Comparison of ENCODE assay signal across 20 cellular contexts in the genomic region with DNA sequence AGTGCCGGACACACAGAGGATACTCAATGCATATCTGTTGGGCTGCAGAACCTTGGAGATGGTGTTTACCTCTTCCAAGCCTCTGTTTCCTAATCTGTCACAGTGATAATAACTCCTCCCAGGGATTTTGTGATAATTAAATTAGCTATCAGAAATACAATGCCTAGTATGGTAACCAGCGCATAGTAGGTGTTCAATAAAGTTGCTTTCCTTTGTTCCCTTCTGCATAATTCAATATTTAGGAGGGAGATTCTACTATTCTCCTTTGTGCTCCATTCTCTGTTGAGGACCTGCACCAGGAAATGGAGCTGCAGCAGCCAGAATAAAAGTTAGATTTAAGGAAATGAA. TPM values are rescaled to one million over a fixed set of nuclear protein-coding genes. Genes with fewer than 3 reads are reported as not detected.
DNase-seq lines count a peak whose midpoint lies in the region; ATAC-seq and TF ChIP-seq lines count a peak whose summit lies in the region.
"Had no signal": no experiment of that assay in that cellular context is flagged by ENCODE, and none has a peak within 500 bp of the region (broad histone marks: within the 10 kb centered on the region; RNA-seq: fewer than 3 reads in every experiment).

No MANE protein-coding gene starts in this region.

- no peaks in the 10 kb centered on the region for H3K79me2 ChIP-seq in osteoblast (ENCODE audit: insufficient read depth, low read length)

- no peak for ATAC-seq in right lobe of liver
- no peak for ATAC-seq in stimulated activated naive B cell treated with anti-CD40 and anti-IgM and Interleukin-4, amounts not matched to agents 10 μg/mL and 1 μg/mL and 100 μg/mL, for 72 hours (replicated peaks)
- ATAC-seq: activated T-cell treated with anti-CD3 and anti-CD28 coated beads, Interleukin-2, amount 50 U/mL, for 4 hours; stimulated activated effector memory CD8-positive, alpha-beta T cell treated with anti-CD3 and anti-CD28 coated beads, Interleukin-12 subunit alpha, Interleukin-12 subunit beta, amount 100 ng/mL, for 72 hours had no signal

- H3K4me2 ChIP-seq in osteoblast (ENCODE audit: insufficient read depth, low read length), result no peak overlapping the region

- H3K36me3 ChIP-seq in right lobe of liver (no peaks in the 10 kb centered on the region), testis (ENCODE audit: low read depth, missing control alignments) (no peaks in the 10 kb centered on the region), osteoblast (ENCODE audit: insufficient read depth, low read length) (no peaks in the 10 kb centered on the region)

- peak overlapping the region; percentile 98 to 100 (median 99) for H3K27ac Mint-ChIP-seq in CD14-positive monocyte
- H3K27ac Mint-ChIP-seq in stimulated activated naive B cell treated with anti-CD40 and anti-IgM and Interleukin-4, amounts not matched to agents 10 μg/mL and 1 μg/mL and 100 μg/mL, for 72 hours, result peak overlapping the region; percentile 65
- H3K27ac Mint-ChIP-seq: activated CD4-positive, alpha-beta T cell treated with anti-CD3 and anti-CD28 coated beads, Interleukin-2, amount 10 ng/mL, durations not matched to agents 7 days and 5 days; stimulated activated effector memory CD8-positive, alpha-beta T cell treated with anti-CD3 and anti-CD28 coated beads, Interleukin-12 subunit alpha, Interleukin-12 subunit beta, amount 100 ng/mL, for 72 hours; T-helper 2 cell treated with Interferon-gamma antibody and Interleukin-4, amounts not matched to agents 5 μg/mL and 100 μg/mL, for 36 hours had no signal

- in situ Hi-C loops in ACHN (cut with HindIII; ENCODE audit: low pct_ligation_motif_present, low pct_unique_long_range_greater_than_20kb, low sequenced_read_pairs), result no loop called here

- peaks cover 5 to 17% of the 10 kb centered on the region in 2 donors for H3K36me3 Mint-ChIP-seq in CD14-positive monocyte
- no peaks in the 10 kb centered on the region for H3K36me3 Mint-ChIP-seq in stimulated activated naive B cell treated with anti-CD40 and anti-IgM and Interleukin-4, amounts not matched to agents 10 μg/mL and 1 μg/mL and 100 μg/mL, for 72 hours
- H3K36me3 Mint-ChIP-seq: stimulated activated effector memory CD8-positive, alpha-beta T cell treated with anti-CD3 and anti-CD28 coated beads, Interleukin-12 subunit alpha, Interleukin-12 subunit beta, amount 100 ng/mL, for 72 hours had no signal

- intact Hi-C loops in CD14-positive monocyte (cut with micrococcal nuclease) (loop anchor here in 1 of 2 donors (2.0 kb wide), 1 partner anchor 21 kb away; the partner anchor contains the start of gene MRPS15), right lobe of liver (cut with DNase I) (no loop called here), testis (cut with DNase I; ENCODE audit: low total_unique reads) (no loop called here)

- H3K4me1 ChIP-seq in right lobe of liver (peaks cover 0 to 18% (median 9%) of the 10 kb centered on the region in 4 donors), testis (no peaks in the 10 kb centered on the region), osteoblast (ENCODE audit: insufficient read depth, low read length) (no peaks in the 10 kb centered on the region)

- H3K27me3 Mint-ChIP-seq in CD14-positive monocyte (ENCODE audit: low read depth in 3 of 3), result peaks cover 0 to 5% (median 0%) of the 10 kb centered on the region in 3 donors
- peaks cover 8 to 10% of the 10 kb centered on the region in 2 donors for H3K27me3 Mint-ChIP-seq in stimulated activated naive B cell treated with anti-CD40 and anti-IgM and Interleukin-4, amounts not matched to agents 10 μg/mL and 1 μg/mL and 100 μg/mL, for 72 hours

- TF ChIP-seq CTCF in CD14-positive monocyte (IDR thresholded peaks at IDR 0.05), result no peak
- no peak for TF ChIP-seq CTCF in right lobe of liver (IDR thresholded peaks at IDR 0.05)
- TF ChIP-seq CTCF in testis (IDR thresholded peaks at IDR 0.05), result no peak
- TF ChIP-seq CTCF in osteoblast (IDR thresholded peaks at IDR 0.05; ENCODE audit: extremely low read depth, low read depth, low read length), result no peak

- 88 to 95% (median 89%) methylated on average over 2 of the region's 2 CpGs for WGBS in adipose tissue, 3 donors
- 62% methylated on average over 2 of the region's 2 CpGs for WGBS in right lobe of liver (ENCODE audit: insufficient coverage, low coverage, low lambda C conversion rate, missing lambda C conversion rate)
- WGBS in testis, 2 donors, result 91 to 92% methylated on average over 2 of the region's 2 CpGs

- H4K20me1 ChIP-seq in osteoblast (ENCODE audit: insufficient read depth, low read length), result no peaks in the 10 kb centered on the region

- H3K9me3 Mint-ChIP-seq in CD14-positive monocyte, result peaks cover 0 to 4% (median 0%) of the 10 kb centered on the region in 7 donors
- H3K9me3 Mint-ChIP-seq in stimulated activated naive B cell treated with anti-CD40 and anti-IgM and Interleukin-4, amounts not matched to agents 10 μg/mL and 1 μg/mL and 100 μg/mL, for 72 hours, result no peaks in the 10 kb centered on the region
- H3K9me3 Mint-ChIP-seq: activated CD4-positive, alpha-beta T cell treated with anti-CD3 and anti-CD28 coated beads, Interleukin-2, amount 10 ng/mL, durations not matched to agents 7 days and 5 days; activated T-cell treated with anti-CD3 and anti-CD28 coated beads, Interleukin-2, amount 50 U/mL, for 4 hours; stimulated activated effector memory CD8-positive, alpha-beta T cell treated with anti-CD3 and anti-CD28 coated beads, Interleukin-12 subunit alpha, Interleukin-12 subunit beta, amount 100 ng/mL, for 72 hours; T-helper 2 cell treated with Interferon-gamma antibody and Interleukin-4, amounts not matched to agents 5 μg/mL and 100 μg/mL, for 36 hours had no signal

- TF ChIP-seq POLR2A in right lobe of liver (IDR thresholded peaks at IDR 0.05) (no peak), testis (IDR thresholded peaks at IDR 0.05) (no peak)

- H3K9me3 ChIP-seq in right lobe of liver (no peaks in the 10 kb centered on the region), testis (no peaks in the 10 kb centered on the region), osteoblast (ENCODE audit: low read depth, low read length) (no peaks in the 10 kb centered on the region)
- H3K9me3 ChIP-seq: body of pancreas, Caco-2 had no signal

- peaks cover 82% of the 10 kb centered on the region for H3K4me1 Mint-ChIP-seq in CD14-positive monocyte
- H3K4me1 Mint-ChIP-seq in stimulated activated naive B cell treated with anti-CD40 and anti-IgM and Interleukin-4, amounts not matched to agents 10 μg/mL and 1 μg/mL and 100 μg/mL, for 72 hours, result peaks cover 21 to 32% of the 10 kb centered on the region in 2 donors

- H3K27me3 ChIP-seq in right lobe of liver (no peaks in the 10 kb centered on the region), testis (no peaks in the 10 kb centered on the region), osteoblast (ENCODE audit: insufficient read depth, low read length) (peaks cover 23% of the 10 kb centered on the region)
- H3K27me3 ChIP-seq: body of pancreas had no signal

- no peak overlapping the region for H3K4me3 ChIP-seq in right lobe of liver
- no peak overlapping the region for H3K4me3 ChIP-seq in testis
- no peak overlapping the region for H3K4me3 ChIP-seq in osteoblast (ENCODE audit: insufficient read depth, low read length)
- H3K4me3 ChIP-seq: body of pancreas, lung had no signal

- H2AFZ ChIP-seq in osteoblast (ENCODE audit: low read length), result no peak overlapping the region

- DNase-seq in CD14-positive monocyte (ENCODE audit: low spot score), result no peak
- no peak for DNase-seq in right lobe of liver
- no peak for DNase-seq in stimulated activated naive B cell treated with anti-CD40 and anti-IgM and Interleukin-4, amounts not matched to agents 10 μg/mL and 1 μg/mL and 100 μg/mL, for 72 hours
- DNase-seq in activated naive CD4-positive, alpha-beta T cell treated with anti-CD3 and anti-CD28 coated beads, Interleukin-2, amount 50 U/mL, for 16 hours, result no peak
- no peak for DNase-seq in testis
- DNase-seq in osteoblast (ENCODE audit: insufficient read length, low spot score, missing footprints), result no peak
- DNase-seq in ACHN, result no peak
- DNase-seq: activated CD4-positive, alpha-beta T cell treated with anti-CD3 and anti-CD28 coated beads, Interleukin-2, amount 10 ng/mL, durations not matched to agents 7 days and 5 days; activated T-cell treated with anti-CD3 and anti-CD28 coated beads, Interleukin-2, amount 50 U/mL, for 4 hours; Caco-2; DMS79; HCEC 1CT; stimulated activated CD4-positive, alpha-beta T cell treated with anti-CD3 and anti-CD28 coated beads, Interleukin-4, amount 100 ng/mL, for 24 hours had no signal

- H3K4me3 Mint-ChIP-seq in CD14-positive monocyte, result peak overlapping the region; percentile 21 to 86
- no peak overlapping the region for H3K4me3 Mint-ChIP-seq in stimulated activated naive B cell treated with anti-CD40 and anti-IgM and Interleukin-4, amounts not matched to agents 10 μg/mL and 1 μg/mL and 100 μg/mL, for 72 hours
- H3K4me3 Mint-ChIP-seq: activated CD4-positive, alpha-beta T cell treated with anti-CD3 and anti-CD28 coated beads, Interleukin-2, amount 10 ng/mL, durations not matched to agents 7 days and 5 days; activated T-cell treated with anti-CD3 and anti-CD28 coated beads, Interleukin-2, amount 50 U/mL, for 4 hours; stimulated activated effector memory CD8-positive, alpha-beta T cell treated with anti-CD3 and anti-CD28 coated beads, Interleukin-12 subunit alpha, Interleukin-12 subunit beta, amount 100 ng/mL, for 72 hours; T-helper 2 cell treated with Interferon-gamma antibody and Interleukin-4, amounts not matched to agents 5 μg/mL and 100 μg/mL, for 36 hours had no signal

- H3K27ac ChIP-seq in adipose tissue (ENCODE audit: low read depth, low read length) (peak overlapping the region; percentile 77), right lobe of liver (peak overlapping the region; percentile 53 to 79 (median 72)), testis (no peak overlapping the region), osteoblast (ENCODE audit: low read depth, low read length) (no peak overlapping the region)

RNA-seq across cellular contexts. Expression of gene CSF3R, which starts 3.3 kb away (rescaled TPM):
- polyA plus RNA-seq in CD14-positive monocyte, result 100 to 1,000 TPM; 270 to 447 TPM
- polyA plus RNA-seq in adipose tissue, result 10 to 100 TPM in 2 of 3 donors, 1 to 10 TPM in 1; 2.6 to 74.0 (median 36.2) TPM
- total RNA-seq in right lobe of liver, result 10 to 100 TPM in 3 of 6 experiments, 1 to 10 TPM in 3; 4.1 to 14.0 (median 9.5) TPM
- 1 to 10 TPM; 2.0 to 4.9 TPM for total RNA-seq in testis
- 3.8 TPM for polyA plus RNA-seq in testis (ENCODE audit: insufficient read depth, low read depth, low replicate concordance)
- total RNA-seq in osteoblast, result not detected in 2 replicates
- total RNA-seq: activated T-cell treated with anti-CD3 and anti-CD28 coated beads, Interleukin-2, amount 50 U/mL, for 4 hours; endothelial cell of umbilical vein had no signal
- polyA plus RNA-seq: BJ, endothelial cell of umbilical vein had no signal

RNA-seq across cellular contexts. Expression of gene MRPS15, which starts 21.9 kb away (rescaled TPM):
- polyA plus RNA-seq in CD14-positive monocyte (10 to 100 TPM; 66.4 to 68.1 TPM), adipose tissue (100 to 1,000 TPM in 2 of 3 donors, 10 to 100 TPM in 1; 69.1 to 142 (median 130) TPM), testis (ENCODE audit: insufficient read depth, low read depth, low replicate concordance) (349 TPM)
- total RNA-seq in right lobe of liver (10 to 100 TPM; 44.9 to 63.6 (median 55.1) TPM), testis (100 to 1,000 TPM; 101 to 126 TPM), osteoblast (77.1 and 77.2 TPM in 2 replicates)

RNA-seq across cellular contexts. Expression of gene OSCP1, which starts 35.8 kb away (rescaled TPM):
- under 1 TPM in 1 of 2 donors, not detected in 1; 0.82 TPM for polyA plus RNA-seq in CD14-positive monocyte
- 10 to 100 TPM in 1 of 3 donors, 1 to 10 TPM in 2; 5.3 to 10.3 (median 6.5) TPM for polyA plus RNA-seq in adipose tissue
- 1 to 10 TPM in 5 of 6 experiments, under 1 TPM in 1; 0.40 to 4.9 (median 1.7) TPM for total RNA-seq in right lobe of liver
- 10 to 100 TPM; 50.7 to 72.1 TPM for total RNA-seq in testis
- 199 TPM for polyA plus RNA-seq in testis (ENCODE audit: insufficient read depth, low read depth, low replicate concordance)
- 14.5 and 15.6 TPM in 2 replicates for total RNA-seq in osteoblast

Comparison
In these comparisons a context has a peak if more than half of its experiments do, and no peak if none do; other contexts are left out.
1. H3K4me3 Mint-ChIP-seq: peak in CD14-positive monocyte (2 of 2); none in stimulated activated naive B cell treated with anti-CD40 and anti-IgM and Interleukin-4, amounts not matched to agents 10 μg/mL and 1 μg/mL and 100 μg/mL, for 72 hours (0 of 2).
2. H3K27ac ChIP-seq: peak in adipose tissue (single experiment) and right lobe of liver (3 of 3); none in testis (0 of 2) and osteoblast (single experiment).